26 cellular contexts compared by ENCODE assay signal in genomic region chr2:54247115-54247514, GRCh38. TPM values are rescaled to one million over a fixed set of nuclear protein-coding genes. Genes with fewer than 3 reads are reported as not detected.
"Had no signal": no experiment of that assay in that cellular context is flagged by ENCODE, and none has a peak within 500 bp of the region (broad histone marks: within the 10 kb centered on the region; RNA-seq: fewer than 3 reads in every experiment).

No MANE protein-coding gene starts in this region.

- H3K4me3 Mint-ChIP-seq: activated CD8-positive, alpha-beta T cell treated with anti-CD3 and anti-CD28 coated beads for 36 hours; activated naive CD4-positive, alpha-beta T cell treated with anti-CD3 and anti-CD28 coated beads, Interleukin-2, amount 10 ng/mL, durations not matched to agents 7 days and 5 days; activated naive CD8-positive, alpha-beta T cell treated with anti-CD3 and anti-CD28 coated beads for 36 hours; activated T-cell treated with anti-CD3 and anti-CD28 coated beads, Interleukin-2, amount 50 U/mL, for 72 hours; T-helper 1 cell treated with Interleukin-12 subunit alpha and Interleukin-12 subunit beta and Interleukin-4 antibody, amounts not matched to agents 30 μg/mL and 1 μg/mL, for 36 hours had no signal

- H3K27me3 ChIP-seq: adrenal gland, Peyer's patch had no signal

- H3K4me1 ChIP-seq: adrenal gland, Peyer's patch had no signal

- H3K4me3 ChIP-seq: adrenal gland, Peyer's patch had no signal

- H3K4me1 Mint-ChIP-seq: activated naive CD4-positive, alpha-beta T cell treated with anti-CD3 and anti-CD28 coated beads, Interleukin-2, amount 10 ng/mL, durations not matched to agents 7 days and 5 days; activated naive CD8-positive, alpha-beta T cell treated with anti-CD3 and anti-CD28 coated beads for 36 hours had no signal

- DNase-seq: activated CD4-positive, alpha-beta T cell treated with anti-CD3 and anti-CD28 coated beads for 4 hours; activated CD8-positive, alpha-beta memory T cell treated with anti-CD3 and anti-CD28 coated beads, Interleukin-2, amount 50 U/mL, for 4 hours; activated CD8-positive, alpha-beta T cell treated with anti-CD3 and anti-CD28 coated beads for 36 hours; activated gamma-delta T cell treated with Interleukin-2 at 50 U/mL for 16 hours; activated naive CD4-positive, alpha-beta T cell treated with anti-CD3 and anti-CD28 coated beads, Interleukin-2, amount 10 ng/mL, durations not matched to agents 7 days and 5 days; activated naive CD8-positive, alpha-beta T cell treated with anti-CD3 and anti-CD28 coated beads for 36 hours; activated T-cell treated with anti-CD3 and anti-CD28 coated beads, Interleukin-2, amount 50 U/mL, for 72 hours; adrenal gland; anterior cingulate cortex; KG1; NCI-H1048; NCI-H146; NCI-H187 treated with DMSO at 0.1 percent for 48 hours; NCI-H2081 treated with DMSO at 0.1 percent for 48 hours; NCI-H446; NCI-H524; Peyer's patch; SHP77 treated with DMSO at 0.1 percent for 48 hours had no signal

- FAIRE-seq: bronchial epithelial cell had no signal

- ATAC-seq: activated CD4-positive, CD25-positive, alpha-beta regulatory T cell treated with anti-CD3 and anti-CD28 coated beads, Interleukin-2, amount 50 U/mL, for 24 hours; activated CD8-positive, alpha-beta T cell treated with anti-CD3 and anti-CD28 coated beads for 36 hours; activated T-cell treated with anti-CD3 and anti-CD28 coated beads, Interleukin-2, amount 50 U/mL, for 72 hours had no signal

- H3K36me3 Mint-ChIP-seq: activated naive CD4-positive, alpha-beta T cell treated with anti-CD3 and anti-CD28 coated beads, Interleukin-2, amount 10 ng/mL, durations not matched to agents 7 days and 5 days had no signal

- H3K36me3 ChIP-seq: adrenal gland, Peyer's patch had no signal

- H3K27ac Mint-ChIP-seq: activated CD8-positive, alpha-beta T cell treated with anti-CD3 and anti-CD28 coated beads for 36 hours; activated naive CD4-positive, alpha-beta T cell treated with anti-CD3 and anti-CD28 coated beads, Interleukin-2, amount 10 ng/mL, durations not matched to agents 7 days and 5 days; activated naive CD8-positive, alpha-beta T cell treated with anti-CD3 and anti-CD28 coated beads for 36 hours; activated T-cell treated with anti-CD3 and anti-CD28 coated beads, Interleukin-2, amount 50 U/mL, for 72 hours; activated T-helper 2 cell treated with anti-CD3 and anti-CD28 coated beads, Interferon-gamma antibody, Interleukin-2, Interleukin-4, amounts not matched to agents 10 μg/mL and 5 μg/mL and 100 μg/mL, durations not matched to agents 14 hours and 24 hours and 36 hours; T-helper 1 cell treated with Interleukin-12 subunit alpha and Interleukin-12 subunit beta and Interleukin-4 antibody, amounts not matched to agents 30 μg/mL and 1 μg/mL, for 36 hours had no signal

- H3K9me3 Mint-ChIP-seq: activated CD8-positive, alpha-beta T cell treated with anti-CD3 and anti-CD28 coated beads for 36 hours; activated naive CD4-positive, alpha-beta T cell treated with anti-CD3 and anti-CD28 coated beads, Interleukin-2, amount 10 ng/mL, durations not matched to agents 7 days and 5 days; activated T-helper 2 cell treated with anti-CD3 and anti-CD28 coated beads, Interferon-gamma antibody, Interleukin-2, Interleukin-4, amounts not matched to agents 10 μg/mL and 5 μg/mL and 100 μg/mL, durations not matched to agents 14 hours and 24 hours and 36 hours; T-helper 1 cell treated with Interleukin-12 subunit alpha and Interleukin-12 subunit beta and Interleukin-4 antibody, amounts not matched to agents 30 μg/mL and 1 μg/mL, for 36 hours had no signal

- H3K9me3 ChIP-seq: adrenal gland, Peyer's patch had no signal

- H3K27me3 Mint-ChIP-seq: activated CD8-positive, alpha-beta T cell treated with anti-CD3 and anti-CD28 coated beads for 36 hours; activated naive CD4-positive, alpha-beta T cell treated with anti-CD3 and anti-CD28 coated beads, Interleukin-2, amount 10 ng/mL, durations not matched to agents 7 days and 5 days; activated naive CD8-positive, alpha-beta T cell treated with anti-CD3 and anti-CD28 coated beads for 36 hours had no signal

- H3K27ac ChIP-seq: adrenal gland, Peyer's patch, RWPE1 had no signal

RNA-seq across cellular contexts. Expression of gene TSPYL6, which starts 8.9 kb away (rescaled TPM):
- total RNA-seq: activated CD8-positive, alpha-beta T cell treated with anti-CD3 and anti-CD28 coated beads for 36 hours; activated naive CD8-positive, alpha-beta T cell treated with anti-CD3 and anti-CD28 coated beads for 36 hours; activated T-cell treated with anti-CD3 and anti-CD28 coated beads, Interleukin-2, amount 50 U/mL, for 72 hours; activated T-helper 2 cell treated with anti-CD3 and anti-CD28 coated beads, Interferon-gamma antibody, Interleukin-2, Interleukin-4, amounts not matched to agents 10 μg/mL and 5 μg/mL and 100 μg/mL, durations not matched to agents 14 hours and 24 hours and 36 hours; adrenal gland; bronchial epithelial cell; LHCN-M2; M059J; Peyer's patch; SK-MEL-5 had no signal
- polyA plus RNA-seq: adrenal gland had no signal
